In the genomic region with DNA sequence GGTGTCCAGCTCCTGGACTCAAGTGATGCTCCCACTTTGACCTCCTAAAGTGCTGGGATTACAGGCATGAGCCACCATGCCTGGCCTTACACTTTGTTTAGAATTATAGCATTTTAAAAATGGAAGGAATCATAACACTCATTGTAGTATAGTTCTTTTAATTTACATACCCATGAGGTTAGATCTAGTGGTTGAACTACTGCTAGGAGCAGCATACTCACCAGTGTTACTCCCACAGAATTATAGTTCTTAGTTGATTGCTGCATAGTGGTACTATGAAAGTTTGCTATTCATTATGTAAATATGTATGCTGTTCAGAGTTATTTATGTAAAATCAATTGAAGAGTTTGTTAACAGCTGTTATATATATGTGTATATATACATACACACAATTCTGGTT, we compare ENCODE assay signal across 34 cellular contexts.
"Had no signal": no experiment of that assay in that cellular context is flagged by ENCODE, and none has a peak within 500 bp of the region (broad histone marks: within the 10 kb centered on the region; RNA-seq: fewer than 3 reads in every experiment).

No MANE protein-coding gene starts in this region.

- H3K4me3 ChIP-seq: MG63 had no signal

- H3K9me3 ChIP-seq: MG63 had no signal

- H3K27me3 ChIP-seq: MG63 had no signal

- H3K36me3 ChIP-seq: MG63 had no signal

- DNase-seq: Karpas-422, Kasumi-1, MG63, MM.1S, MV-4-11, NCI-H1048, NCI-H1092, NCI-H1092 treated with DMSO at 0.1 percent for 48 hours, NCI-H1105, NCI-H1105 treated with DMSO at 0.1 percent for 48 hours, NCI-H1417, NCI-H1417 treated with DMSO at 0.1 percent for 48 hours, NCI-H1436, NCI-H1436 treated with DMSO at 0.1 percent for 48 hours, NCI-H146, NCI-H1694, NCI-H1694 treated with DMSO at 0.1 percent for 48 hours, NCI-H187, NCI-H187 treated with DMSO at 0.1 percent for 48 hours, NCI-H1930, NCI-H2029, NCI-H2029 treated with DMSO at 0.1 percent for 48 hours, NCI-H2081, NCI-H2081 treated with DMSO at 0.1 percent for 48 hours, NCI-H2107, NCI-H2171, NCI-H2171 treated with DMSO at 0.1 percent for 48 hours, NCI-H2227 treated with DMSO at 0.1 percent for 48 hours, NCI-H226, NCI-H345, NCI-H446, NCI-H446 treated with DMSO at 0.1 percent for 48 hours, NCI-H510A, NCI-H510A treated with DMSO at 0.1 percent for 48 hours had no signal
